Comparison of ENCODE assay signal across 1 cellular context in genomic region chr13:77507931-77508776, GRCh38.
TF ChIP-seq lines count a peak whose summit lies in the region.

No MANE protein-coding gene starts in this region.

TF ChIP-seq in IMR-90, 13 proteins besides CTCF, POLR2A, EP300 and RAD21:
- TF ChIP-seq SMC3 (IDR thresholded peaks at IDR 0.05; ENCODE audit: low read depth, low read length) (no peak), CHD1 (IDR thresholded peaks at IDR 0.05; ENCODE audit: low read depth, low read length) (no peak), NFE2L2 (IDR thresholded peaks at IDR 0.05; ENCODE audit: low read depth, low read length) (no peak), MAZ (IDR thresholded peaks at IDR 0.05; ENCODE audit: borderline replicate concordance, low read depth, low read length) (no peak), MXI1 (IDR thresholded peaks at IDR 0.05; ENCODE audit: borderline replicate concordance, low read depth, low read length) (no peak), RFX5 (IDR thresholded peaks at IDR 0.05; ENCODE audit: low read depth, low read length) (no peak), FOS (IDR thresholded peaks at IDR 0.05; ENCODE audit: low read depth, low read length) (no peak)
